In genomic region chr22:45657701-45658100, GRCh38 we compare ENCODE assay signal across 24 cellular contexts.
"Had no signal": no experiment of that assay in that cellular context is flagged by ENCODE, and none has a peak within 500 bp of the region (broad histone marks: within the 10 kb centered on the region; RNA-seq: fewer than 3 reads in every experiment).

No MANE protein-coding gene starts in this region.

- H3K9me3 Mint-ChIP-seq: dendritic cell treated with granulocyte-macrophage colony-stimulating factor and Interleukin-4, amounts not matched to agents 40 ng/mL and 50 ng/mL, for 4 days; endodermal cell; natural killer cell; stimulated activated naive CD8-positive, alpha-beta T cell treated with anti-CD3 and anti-CD28 coated beads, Interleukin-15, amount 100 ng/mL, for 72 hours had no signal

- H3K36me3 Mint-ChIP-seq: natural killer cell had no signal

- H3K4me1 Mint-ChIP-seq: endodermal cell; natural killer cell; stimulated activated naive CD8-positive, alpha-beta T cell treated with anti-CD3 and anti-CD28 coated beads, Interleukin-15, amount 100 ng/mL, for 72 hours had no signal

- DNase-seq: effector CD8-positive, alpha-beta T cell; endodermal cell; foreskin fibroblast; gastrocnemius medialis; head of caudate nucleus; left ventricle myocardium superior; lower lobe of right lung; natural killer cell; occipital lobe; ovary; posterior cingulate gyrus; psoas muscle; right cardiac atrium; stimulated activated CD4-positive, alpha-beta T cell treated with anti-CD3 and anti-CD28 coated beads, Interleukin-12 subunit alpha, Interleukin-12 subunit beta, amount 100 ng/mL, for 4 hours; stimulated activated CD4-positive, alpha-beta T cell treated with anti-CD3 and anti-CD28 coated beads, Interleukin-1b, Interleukin-23, amount 100 ng/mL, for 48 hours; stimulated activated CD4-positive, alpha-beta T cell treated with anti-CD3 and anti-CD28 coated beads, Interleukin-4, amount 100 ng/mL, for 1 hour; stimulated activated CD8-positive, alpha-beta memory T cell treated with anti-CD3 and anti-CD28 coated beads, Interleukin-4, amount 100 ng/mL, for 48 hours; stimulated activated naive CD4-positive, alpha-beta T cell; stimulated activated naive CD8-positive, alpha-beta T cell treated with anti-CD3 and anti-CD28 coated beads, Interleukin-15, amount 100 ng/mL, for 72 hours; transverse colon; upper lobe of right lung; uterus had no signal

- H3K4me3 Mint-ChIP-seq: dendritic cell treated with granulocyte-macrophage colony-stimulating factor and Interleukin-4, amounts not matched to agents 40 ng/mL and 50 ng/mL, for 4 days; endodermal cell; natural killer cell; stimulated activated naive CD8-positive, alpha-beta T cell treated with anti-CD3 and anti-CD28 coated beads, Interleukin-15, amount 100 ng/mL, for 72 hours had no signal

- ATAC-seq: esophagus mucosa; gastrocnemius medialis; left ventricle myocardium superior; lower lobe of right lung; natural killer cell; psoas muscle; right cardiac atrium; stimulated activated naive CD8-positive, alpha-beta T cell treated with anti-CD3 and anti-CD28 coated beads, Interleukin-15, amount 100 ng/mL, for 72 hours; upper lobe of right lung had no signal

- H3K27ac Mint-ChIP-seq: dendritic cell treated with granulocyte-macrophage colony-stimulating factor and Interleukin-4, amounts not matched to agents 40 ng/mL and 50 ng/mL, for 4 days; endodermal cell; natural killer cell; stimulated activated naive CD8-positive, alpha-beta T cell treated with anti-CD3 and anti-CD28 coated beads, Interleukin-15, amount 100 ng/mL, for 72 hours had no signal
